In the genomic region with DNA sequence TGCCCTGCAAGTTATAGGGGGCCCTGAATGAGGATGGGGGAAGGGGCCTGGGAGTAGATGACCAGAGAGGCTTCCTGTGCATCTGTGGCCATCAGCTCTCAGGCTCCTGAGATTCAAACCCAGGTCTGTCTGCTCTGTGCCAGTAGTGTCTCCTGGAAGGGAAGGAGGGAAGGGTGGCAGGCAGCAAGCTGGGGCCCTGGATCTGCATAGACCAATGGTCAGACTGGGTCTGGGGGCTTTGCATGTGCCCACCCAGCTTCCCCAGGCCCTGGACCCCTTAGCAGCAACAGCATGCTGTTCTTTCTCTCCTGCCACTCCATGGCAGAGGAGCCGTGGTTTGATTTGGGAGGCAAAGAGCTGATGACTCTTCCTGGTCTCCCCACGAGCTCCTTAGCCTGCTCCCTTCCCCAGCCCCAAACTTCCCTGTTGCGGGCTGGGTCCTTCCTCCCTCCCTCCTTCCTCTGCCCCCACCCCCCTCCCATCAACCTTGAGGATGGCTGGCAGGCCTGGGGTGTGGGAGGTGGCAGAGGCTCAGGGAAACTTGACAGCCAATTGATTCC, we compare ENCODE assay signal across 16 cellular contexts. TPM values are rescaled to one million over a fixed set of nuclear protein-coding genes. Genes with fewer than 3 reads are reported as not detected.
DNase-seq lines count a peak whose midpoint lies in the region; ATAC-seq and TF ChIP-seq lines count a peak whose summit lies in the region.
"Had no signal": no experiment of that assay in that cellular context is flagged by ENCODE, and none has a peak within 500 bp of the region (broad histone marks: within the 10 kb centered on the region; RNA-seq: fewer than 3 reads in every experiment).

No MANE protein-coding gene starts in this region.

- H4K20me1 ChIP-seq in BLaER1: peaks cover 11% of the 10 kb centered on the region; the same call in 1 of the 2 replicates

- H3K9me3 Mint-ChIP-seq in chondrocyte (ENCODE audit: low read depth): no peaks in the 10 kb centered on the region
- no peaks in the 10 kb centered on the region for H3K9me3 Mint-ChIP-seq in stimulated activated memory B cell treated with anti-CD40 and anti-IgM and Interleukin-4, amounts not matched to agents 10 μg/mL and 1 μg/mL and 100 μg/mL, for 72 hours
- H3K9me3 Mint-ChIP-seq: CD4-positive, alpha-beta T cell; H9 had no signal

- peaks cover 20% of the 10 kb centered on the region; the same call in 1 of the 2 replicates for H3K36me3 ChIP-seq in BLaER1

- DNase-seq in Kasumi-1 (lab: John Stamatoyannopoulos, UW) (peak; percentile 10 to 43), chondrocyte (ENCODE audit: low spot score) (peak; percentile 50), posterior vena cava (ENCODE audit: low spot score) (peak; percentile 53)
- DNase-seq in stimulated activated CD4-positive, alpha-beta T cell treated with anti-CD3 and anti-CD28 coated beads, Interleukin-2, amount 100 ng/mL, for 48 hours: no peak
- DNase-seq in stimulated activated CD4-positive, alpha-beta T cell treated with anti-CD3 and anti-CD28 coated beads, Interleukin-4, amount 100 ng/mL, for 24 hours: no peak
- DNase-seq: Caco-2; CD4-positive, alpha-beta T cell; DMS153; DMS79; GDM1; H9 had no signal

- peaks cover 40% of the 10 kb centered on the region for H3K4me1 ChIP-seq in BLaER1

- no peak overlapping the region for H3K4me3 ChIP-seq in BLaER1

- H3K4me3 Mint-ChIP-seq in chondrocyte (ENCODE audit: unreplicated experiment): no peak overlapping the region
- no peak overlapping the region for H3K4me3 Mint-ChIP-seq in stimulated activated memory B cell treated with anti-CD40 and anti-IgM and Interleukin-4, amounts not matched to agents 10 μg/mL and 1 μg/mL and 100 μg/mL, for 72 hours
- H3K4me3 Mint-ChIP-seq: B cell; CD4-positive, alpha-beta T cell; H9 had no signal

- no peak for ATAC-seq in stimulated activated memory B cell treated with anti-CD40 and anti-IgM and Interleukin-4, amounts not matched to agents 10 μg/mL and 1 μg/mL and 100 μg/mL, for 72 hours
- ATAC-seq in GM18519 (IDR thresholded peaks at IDR 0.05; ENCODE audit: low FRiP score, unreplicated experiment): no peak

- no peaks in the 10 kb centered on the region for H3K4me1 Mint-ChIP-seq in chondrocyte (ENCODE audit: low read depth)
- peaks cover 8% of the 10 kb centered on the region for H3K4me1 Mint-ChIP-seq in stimulated activated memory B cell treated with anti-CD40 and anti-IgM and Interleukin-4, amounts not matched to agents 10 μg/mL and 1 μg/mL and 100 μg/mL, for 72 hours
- H3K4me1 Mint-ChIP-seq: B cell had no signal

- H3K9ac ChIP-seq in BLaER1: no peak overlapping the region

- H3K4me2 ChIP-seq in BLaER1: peak overlapping the region; percentile 80

- H3K27ac Mint-ChIP-seq in chondrocyte (ENCODE audit: unreplicated experiment): no peak overlapping the region
- no peak overlapping the region for H3K27ac Mint-ChIP-seq in stimulated activated memory B cell treated with anti-CD40 and anti-IgM and Interleukin-4, amounts not matched to agents 10 μg/mL and 1 μg/mL and 100 μg/mL, for 72 hours
- H3K27ac Mint-ChIP-seq: B cell; CD4-positive, alpha-beta T cell had no signal

- no peaks in the 10 kb centered on the region for H3K27me3 Mint-ChIP-seq in chondrocyte (ENCODE audit: low read depth)
- peaks cover 79% of the 10 kb centered on the region for H3K27me3 Mint-ChIP-seq in stimulated activated memory B cell treated with anti-CD40 and anti-IgM and Interleukin-4, amounts not matched to agents 10 μg/mL and 1 μg/mL and 100 μg/mL, for 72 hours

- intact Hi-C loops in posterior vena cava (cut with DNase I): loop anchor here (5.0 to 10.0 kb wide), 2 partner anchors 136 to 302 kb away; no protein-coding TSS in a partner anchor

- no peaks in the 10 kb centered on the region for H3K27me3 ChIP-seq in BLaER1

- peaks cover 4% of the 10 kb centered on the region for H3K36me3 Mint-ChIP-seq in chondrocyte (ENCODE audit: low read depth)
- H3K36me3 Mint-ChIP-seq in stimulated activated memory B cell treated with anti-CD40 and anti-IgM and Interleukin-4, amounts not matched to agents 10 μg/mL and 1 μg/mL and 100 μg/mL, for 72 hours: no peaks in the 10 kb centered on the region

- H3K27ac ChIP-seq in BLaER1: peak overlapping the region; percentile 57
- H3K27ac ChIP-seq: C4-2B had no signal

- no peak for TF ChIP-seq CTCF in chondrocyte (IDR thresholded peaks at IDR 0.05)

- no peaks in the 10 kb centered on the region for H3K9me3 ChIP-seq in BLaER1
- H3K9me3 ChIP-seq: Caco-2 had no signal

RNA-seq across cellular contexts. Expression of a gene that starts 31.6 kb away (rescaled TPM):
- total RNA-seq in chondrocyte (36.6 to 66.7 TPM (median 58.5 TPM) in 3 replicates), posterior vena cava (10 to 100 TPM; 68.1 to 83.8 TPM)

Comparison
In these comparisons a context has a peak if more than half of its experiments do, and no peak if none do; other contexts are left out.
1. DNase-seq: peak in Kasumi-1 (2 of 2), chondrocyte (single experiment) and posterior vena cava (single experiment); none in stimulated activated CD4-positive, alpha-beta T cell treated with anti-CD3 and anti-CD28 coated beads, Interleukin-2, amount 100 ng/mL, for 48 hours (0 of 2) and stimulated activated CD4-positive, alpha-beta T cell treated with anti-CD3 and anti-CD28 coated beads, Interleukin-4, amount 100 ng/mL, for 24 hours (single experiment).